In genomic region chr4:183659029-183659870, GRCh38 we compare ENCODE assay signal across 8 cellular contexts. TPM values are rescaled to one million over a fixed set of nuclear protein-coding genes. Genes with fewer than 3 reads are reported as not detected.
DNase-seq lines count a peak whose midpoint lies in the region; ATAC-seq and TF ChIP-seq lines count a peak whose summit lies in the region.

RWDD4 (minus strand) TSS chr4:183659185; CDS start chr4:183658952, 233 bp downstream.
TRAPPC11 (plus strand) TSS chr4:183659293; CDS start chr4:183663868, 4,575 bp downstream.

- DNase-seq in NCI-H69 (lab: John Stamatoyannopoulos, UW) = peak; percentile 95
- peak; percentile 93 for DNase-seq in activated CD4-positive, alpha-beta T cell treated with anti-CD3 and anti-CD28 coated beads, Interleukin-2, amount 50 U/mL, for 1 hour
- peak; percentile 99 for DNase-seq in dedifferentiated amniotic fluid mesenchymal stem cell (ENCODE audit: extremely low spot score)
- DNase-seq in left lobe of liver (ENCODE audit: low spot score) = peak; percentile 99
- DNase-seq in stimulated activated CD4-positive, alpha-beta T cell treated with anti-CD3 and anti-CD28 coated beads, Interleukin-2, amount 100 ng/mL, for 4 hours (ENCODE audit: low read depth) = peak; percentile 89

- ATAC-seq in GM19328 (IDR thresholded peaks at IDR 0.05; ENCODE audit: unreplicated experiment) (peak; percentile 99), HG03520 (IDR thresholded peaks at IDR 0.05; ENCODE audit: unreplicated experiment) (peak; percentile 99), left lobe of liver (peak; percentile 98)

- peak within 1 kb of the TSS; percentile 93 for H3K27ac ChIP-seq in C4-2B

- peak; percentile 13; the same call in 1 of the 2 replicates for TF ChIP-seq CTCF in C4-2B (conservative IDR thresholded peaks at IDR 0.05)

RNA-seq across cellular contexts. Expression of gene RWDD4, which starts in this region (rescaled TPM):
- total RNA-seq in left lobe of liver = 7.9 TPM

RNA-seq across cellular contexts. Expression of gene TRAPPC11, which starts in this region (rescaled TPM):
- total RNA-seq in left lobe of liver = 15.6 TPM

Comparison
In these comparisons a context has a peak if more than half of its experiments do, and no peak if none do; other contexts are left out.
1. Peak in every context shown above with its lines: DNase-seq, ATAC-seq and H3K27ac ChIP-seq.